ENCODE assay signal across 10 cellular contexts in genomic region chr19:46718934-46719551, GRCh38. TPM values are rescaled to one million over a fixed set of nuclear protein-coding genes. Genes with fewer than 3 reads are reported as not detected.
DNase-seq lines count a peak whose midpoint lies in the region; ATAC-seq and TF ChIP-seq lines count a peak whose summit lies in the region.
"Had no signal": no experiment of that assay in that cellular context is flagged by ENCODE, and none has a peak within 500 bp of the region (broad histone marks: within the 10 kb centered on the region; RNA-seq: fewer than 3 reads in every experiment).

No MANE protein-coding gene starts in this region.

- CTCF ChIA-PET in activated naive CD4-positive, alpha-beta T cell treated with anti-CD3 and anti-CD28 coated beads, Interleukin-2, amount 10 ng/mL, durations not matched to agents 7 days and 5 days (lab: Charles Lee), result interaction anchor here (0.7 to 2.7 kb wide), 3 partner anchors 9 to 14 kb away, joined by 3 to 11 read pairs (median 3); no protein-coding TSS in a partner anchor

- peaks cover 55% of the 10 kb centered on the region for H3K36me3 Mint-ChIP-seq in activated naive CD4-positive, alpha-beta T cell treated with anti-CD3 and anti-CD28 coated beads, Interleukin-2, amount 10 ng/mL, durations not matched to agents 7 days and 5 days
- H3K36me3 Mint-ChIP-seq in brain, result peaks cover 15% of the 10 kb centered on the region

- peak overlapping the region; percentile 97 for H3K27ac Mint-ChIP-seq in activated naive CD4-positive, alpha-beta T cell treated with anti-CD3 and anti-CD28 coated beads, Interleukin-2, amount 10 ng/mL, durations not matched to agents 7 days and 5 days
- peak overlapping the region in 3 of 5 experiments; percentile 15 to 86 (median 32) for H3K27ac Mint-ChIP-seq in brain

- TF ChIP-seq CTCF in brain (conservative IDR thresholded peaks at IDR 0.05) (no peak), testis (IDR thresholded peaks at IDR 0.05) (no peak)

- H3K4me1 ChIP-seq in thymus (ENCODE audit: control insufficient read depth, insufficient read depth, low read length), result peaks cover 17% of the 10 kb centered on the region
- H3K4me1 ChIP-seq in testis, result peaks cover 15% of the 10 kb centered on the region

- H3K4me3 Mint-ChIP-seq in activated naive CD4-positive, alpha-beta T cell treated with anti-CD3 and anti-CD28 coated beads, Interleukin-2, amount 10 ng/mL, durations not matched to agents 7 days and 5 days, result peak overlapping the region; percentile 96
- H3K4me3 Mint-ChIP-seq in brain, result peak overlapping the region in 2 of 5 experiments; percentile 51 to 97

- intact Hi-C loops in testis (cut with DNase I; ENCODE audit: low total_unique reads), result no loop called here

- no peak for DNase-seq in activated naive CD4-positive, alpha-beta T cell treated with anti-CD3 and anti-CD28 coated beads, Interleukin-2, amount 10 ng/mL, durations not matched to agents 7 days and 5 days
- no peak for DNase-seq in activated naive CD4-positive, alpha-beta T cell treated with Interleukin-2 at 50 U/mL for 16 hours
- DNase-seq in DMS 273 (lab: John Stamatoyannopoulos, UW; ENCODE audit: unreplicated experiment) (no peak), dedifferentiated amniotic fluid mesenchymal stem cell (ENCODE audit: extremely low spot score) (no peak), testis (no peak)
- DNase-seq: anterior cingulate cortex, psoas muscle had no signal

- no peak for TF ChIP-seq POLR2A in testis (IDR thresholded peaks at IDR 0.05)

- no peaks in the 10 kb centered on the region for H3K27me3 ChIP-seq in thymus (ENCODE audit: control insufficient read depth, insufficient read depth)
- no peaks in the 10 kb centered on the region for H3K27me3 ChIP-seq in testis

- H3K27me3 Mint-ChIP-seq in activated naive CD4-positive, alpha-beta T cell treated with anti-CD3 and anti-CD28 coated beads, Interleukin-2, amount 10 ng/mL, durations not matched to agents 7 days and 5 days, result no peaks in the 10 kb centered on the region
- peaks cover 11% of the 10 kb centered on the region for H3K27me3 Mint-ChIP-seq in brain

- H3K9me3 Mint-ChIP-seq in activated naive CD4-positive, alpha-beta T cell treated with anti-CD3 and anti-CD28 coated beads, Interleukin-2, amount 10 ng/mL, durations not matched to agents 7 days and 5 days, result no peaks in the 10 kb centered on the region
- H3K9me3 Mint-ChIP-seq in brain, result no peaks in the 10 kb centered on the region

- peak; percentile 32 for ATAC-seq in HG03097 (IDR thresholded peaks at IDR 0.05; ENCODE audit: low FRiP score, unreplicated experiment)

- peaks cover 49% of the 10 kb centered on the region for H3K36me3 ChIP-seq in thymus (ENCODE audit: control insufficient read depth, insufficient read depth)
- no peaks in the 10 kb centered on the region for H3K36me3 ChIP-seq in testis (ENCODE audit: low read depth, missing control alignments)

- H3K27ac ChIP-seq in thymus (ENCODE audit: low read depth) (peak overlapping the region; percentile 97), testis (no peak overlapping the region)

- H3K4me3 ChIP-seq in thymus (ENCODE audit: low read length) (no peak overlapping the region), testis (no peak overlapping the region)
- H3K4me3 ChIP-seq: psoas muscle had no signal

- H3K9me3 ChIP-seq in thymus (ENCODE audit: control insufficient read depth), result no peaks in the 10 kb centered on the region
- no peaks in the 10 kb centered on the region for H3K9me3 ChIP-seq in testis
- H3K9me3 ChIP-seq: psoas muscle had no signal

- peaks cover 43% of the 10 kb centered on the region for H3K4me1 Mint-ChIP-seq in activated naive CD4-positive, alpha-beta T cell treated with anti-CD3 and anti-CD28 coated beads, Interleukin-2, amount 10 ng/mL, durations not matched to agents 7 days and 5 days
- H3K4me1 Mint-ChIP-seq in brain, result peaks cover 26% of the 10 kb centered on the region

- 70% methylated on average over 14 of the region's 14 CpGs for WGBS in thymus
- 80 to 84% methylated on average over 14 of the region's 14 CpGs for WGBS in testis, 2 donors

RNA-seq across cellular contexts. Expression of gene PRKD2, which starts 2.1 kb away (rescaled TPM):
- polyA plus RNA-seq in brain (ENCODE audit: insufficient read depth, low read depth, low replicate concordance) (42.0 TPM), thymus (109 TPM), testis (ENCODE audit: insufficient read depth, low read depth, low replicate concordance) (22.6 TPM)
- 10 to 100 TPM; 25.6 to 35.4 TPM for total RNA-seq in testis

RNA-seq across cellular contexts. Expression of gene FKRP, which starts 26.8 kb away (rescaled TPM):
- 9.0 TPM for polyA plus RNA-seq in brain (ENCODE audit: insufficient read depth, low read depth, low replicate concordance)
- 13.5 TPM for polyA plus RNA-seq in thymus
- 10 to 100 TPM; 33.0 to 37.2 TPM for total RNA-seq in testis
- polyA plus RNA-seq in testis (ENCODE audit: insufficient read depth, low read depth, low replicate concordance), result 22.9 TPM

RNA-seq across cellular contexts. Expression of gene STRN4, which starts 27.2 kb away (rescaled TPM):
- 104 TPM for polyA plus RNA-seq in brain (ENCODE audit: insufficient read depth, low read depth, low replicate concordance)
- 38.7 TPM for polyA plus RNA-seq in thymus
- 100 to 1,000 TPM; 229 to 308 TPM for total RNA-seq in testis
- polyA plus RNA-seq in testis (ENCODE audit: insufficient read depth, low read depth, low replicate concordance), result 213 TPM

RNA-seq across cellular contexts. Expression of gene DACT3, which starts 58.1 kb away (rescaled TPM):
- polyA plus RNA-seq in brain (ENCODE audit: insufficient read depth, low read depth, low replicate concordance), result 27.4 TPM
- polyA plus RNA-seq in thymus, result 3.4 TPM
- 10 to 100 TPM; 17.2 to 30.6 TPM for total RNA-seq in testis
- polyA plus RNA-seq in testis (ENCODE audit: insufficient read depth, low read depth, low replicate concordance), result 19.8 TPM
